Comparison of ENCODE assay signal across 28 cellular contexts in the genomic region with DNA sequence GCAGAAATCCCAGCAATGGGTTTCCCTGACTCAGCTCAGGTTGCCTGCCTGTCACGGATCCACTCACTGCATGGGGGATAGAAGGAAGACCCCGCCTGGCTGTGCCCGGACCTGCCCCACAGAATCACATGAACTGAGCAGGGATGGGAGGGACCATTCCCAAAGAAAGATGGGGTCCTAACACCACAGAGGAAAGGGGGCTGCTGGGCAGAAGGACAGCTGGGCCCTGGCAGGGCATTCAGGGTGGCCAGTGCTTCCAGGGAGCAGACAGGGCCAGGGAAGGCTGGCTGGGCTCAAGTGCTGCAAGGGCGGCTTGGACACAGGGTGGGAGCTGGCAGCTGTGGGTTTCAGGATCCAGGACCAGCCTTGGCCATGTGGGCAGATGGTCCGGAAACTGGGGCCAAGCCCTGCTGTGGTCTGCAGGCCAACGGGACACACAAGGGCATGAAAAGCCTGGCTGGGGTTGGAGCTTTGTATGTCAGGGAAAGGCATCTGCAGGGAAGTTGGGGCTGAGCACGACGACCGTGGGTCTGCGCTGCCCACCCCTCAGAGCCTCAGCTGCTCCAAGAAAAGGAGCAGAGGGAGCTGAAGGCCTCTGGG.
"Had no signal": no experiment of that assay in that cellular context is flagged by ENCODE, and none has a peak within 500 bp of the region (broad histone marks: within the 10 kb centered on the region; RNA-seq: fewer than 3 reads in every experiment).

No MANE protein-coding gene starts in this region.

- H3K4me3 Mint-ChIP-seq: activated CD8-positive, alpha-beta T cell treated with anti-CD3 and anti-CD28 coated beads, Interleukin-2, amount 10 ng/mL, durations not matched to agents 7 days and 5 days; activated naive CD4-positive, alpha-beta T cell treated with anti-CD3 and anti-CD28 coated beads for 36 hours; activated naive CD8-positive, alpha-beta T cell treated with anti-CD3 and anti-CD28 coated beads for 36 hours; immature natural killer cell; memory B cell; naive thymus-derived CD8-positive, alpha-beta T cell; stimulated activated naive B cell treated with anti-CD40 and anti-IgM and Interleukin-4, amounts not matched to agents 10 μg/mL and 1 μg/mL and 100 μg/mL, for 72 hours; WTC11 had no signal

- H3K27ac ChIP-seq: adrenal gland, body of pancreas, colonic mucosa, foreskin keratinocyte, heart left ventricle, neutrophil, ovary, tibial nerve had no signal

- H3K9me3 ChIP-seq: adrenal gland, body of pancreas, colonic mucosa, heart left ventricle, neutrophil, ovary, tibial nerve had no signal

- DNase-seq: activated CD4-positive, alpha-beta T cell treated with anti-CD3 and anti-CD28 coated beads, Interleukin-2, amount 50 U/mL, for 1 hour; activated CD8-positive, alpha-beta T cell treated with anti-CD3 and anti-CD28 coated beads, Interleukin-2, amount 10 ng/mL, durations not matched to agents 7 days and 5 days; activated effector memory CD4-positive, alpha-beta T cell treated with anti-CD3 and anti-CD28 coated beads, Interleukin-2, amount 50 U/mL, for 16 hours; activated naive CD4-positive, alpha-beta T cell treated with anti-CD3 and anti-CD28 coated beads for 36 hours; activated naive CD8-positive, alpha-beta T cell treated with anti-CD3 and anti-CD28 coated beads for 36 hours; aorta; body of pancreas; cerebellar nuclear complex; colonic mucosa; foreskin keratinocyte; heart left ventricle; hypothalamus; immature natural killer cell; naive thymus-derived CD8-positive, alpha-beta T cell; ovary; stimulated activated CD4-positive, alpha-beta T cell treated with anti-CD3 and anti-CD28 coated beads, Interleukin-1b, Interleukin-23, amount 100 ng/mL, for 48 hours; stimulated activated CD4-positive, alpha-beta T cell treated with anti-CD3 and anti-CD28 coated beads, Interleukin-4, amount 100 ng/mL, for 4 hours; stimulated activated CD8-positive, alpha-beta memory T cell treated with anti-CD3 and anti-CD28 coated beads, Interleukin-4, amount 100 ng/mL, for 48 hours; stimulated activated naive B cell treated with anti-CD40 and anti-IgM and Interleukin-4, amounts not matched to agents 10 μg/mL and 1 μg/mL and 100 μg/mL, for 72 hours; T-helper 2 cell had no signal

- H3K36me3 Mint-ChIP-seq: activated naive CD8-positive, alpha-beta T cell treated with anti-CD3 and anti-CD28 coated beads for 36 hours; immature natural killer cell; memory B cell; naive thymus-derived CD8-positive, alpha-beta T cell; stimulated activated naive B cell treated with anti-CD40 and anti-IgM and Interleukin-4, amounts not matched to agents 10 μg/mL and 1 μg/mL and 100 μg/mL, for 72 hours; WTC11 had no signal

- H3K36me3 ChIP-seq: adrenal gland, colonic mucosa, heart left ventricle, neutrophil, ovary, tibial nerve had no signal

- H3K4me3 ChIP-seq: adrenal gland, body of pancreas, colonic mucosa, heart left ventricle, ovary, smooth muscle cell, tibial nerve had no signal

- ATAC-seq: activated CD8-positive, alpha-beta T cell treated with anti-CD3 and anti-CD28 coated beads, Interleukin-2, amount 10 ng/mL, durations not matched to agents 7 days and 5 days; body of pancreas; foreskin keratinocyte; heart left ventricle; naive thymus-derived CD8-positive, alpha-beta T cell; sciatic nerve; stimulated activated naive B cell treated with anti-CD40 and anti-IgM and Interleukin-4, amounts not matched to agents 10 μg/mL and 1 μg/mL and 100 μg/mL, for 72 hours had no signal

- H3K4me2 ChIP-seq: smooth muscle cell had no signal

- H3K27ac Mint-ChIP-seq: activated CD8-positive, alpha-beta T cell treated with anti-CD3 and anti-CD28 coated beads, Interleukin-2, amount 10 ng/mL, durations not matched to agents 7 days and 5 days; activated naive CD4-positive, alpha-beta T cell treated with anti-CD3 and anti-CD28 coated beads for 36 hours; activated naive CD8-positive, alpha-beta T cell treated with anti-CD3 and anti-CD28 coated beads for 36 hours; immature natural killer cell; memory B cell; naive thymus-derived CD8-positive, alpha-beta T cell; progenitor cell of endocrine pancreas; stimulated activated naive B cell treated with anti-CD40 and anti-IgM and Interleukin-4, amounts not matched to agents 10 μg/mL and 1 μg/mL and 100 μg/mL, for 72 hours; WTC11 had no signal

- H3K9me3 Mint-ChIP-seq: activated naive CD4-positive, alpha-beta T cell treated with anti-CD3 and anti-CD28 coated beads for 36 hours; activated naive CD8-positive, alpha-beta T cell treated with anti-CD3 and anti-CD28 coated beads for 36 hours; immature natural killer cell; naive thymus-derived CD8-positive, alpha-beta T cell had no signal

- H3K27me3 ChIP-seq: adrenal gland, body of pancreas, colonic mucosa, neutrophil, ovary, tibial nerve had no signal

- H3K4me1 ChIP-seq: adrenal gland, body of pancreas, colonic mucosa, foreskin keratinocyte, tibial nerve had no signal

- H3K4me1 Mint-ChIP-seq: activated naive CD8-positive, alpha-beta T cell treated with anti-CD3 and anti-CD28 coated beads for 36 hours; memory B cell; stimulated activated naive B cell treated with anti-CD40 and anti-IgM and Interleukin-4, amounts not matched to agents 10 μg/mL and 1 μg/mL and 100 μg/mL, for 72 hours had no signal
